Comparison of ENCODE assay signal across 23 cellular contexts in the genomic region with DNA sequence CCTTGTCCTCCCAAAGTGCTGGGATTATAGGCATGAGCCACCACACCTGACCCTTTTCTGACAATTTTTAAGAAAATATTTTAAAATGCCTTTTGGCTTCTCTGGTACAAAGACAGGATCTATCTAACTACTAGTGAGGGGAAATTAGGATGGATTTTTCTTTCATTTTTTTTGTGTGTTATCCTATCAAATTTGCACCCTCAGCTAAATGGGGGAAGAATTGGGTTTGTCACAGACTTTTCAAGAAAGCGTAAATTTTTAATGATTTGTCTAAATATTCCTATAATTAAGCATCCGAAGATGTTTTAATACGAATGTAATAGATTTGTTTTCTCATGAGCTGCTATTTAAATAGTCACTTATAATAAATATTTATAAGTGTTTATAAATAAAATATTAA.
"Had no signal": no experiment of that assay in that cellular context is flagged by ENCODE, and none has a peak within 500 bp of the region (broad histone marks: within the 10 kb centered on the region; RNA-seq: fewer than 3 reads in every experiment).

No MANE protein-coding gene starts in this region.

- H3K36me3 ChIP-seq: left ventricle myocardium inferior, right atrium auricular region, stomach, thyroid gland, transverse colon, upper lobe of left lung, vagina had no signal

- H2AFZ ChIP-seq: hepatocyte, parathyroid adenoma had no signal

- DNase-seq: islet precursor cell; left ventricle myocardium inferior; midbrain; naive thymus-derived CD8-positive, alpha-beta T cell; nucleus accumbens; stimulated activated CD4-positive, alpha-beta T cell treated with anti-CD3 and anti-CD28 coated beads, Interleukin-12 subunit alpha, Interleukin-12 subunit beta, amount 100 ng/mL, for 4 hours; stimulated activated CD4-positive, alpha-beta T cell treated with anti-CD3 and anti-CD28 coated beads, Interleukin-15, amount 100 ng/mL, for 24 hours; stimulated activated CD4-positive, alpha-beta T cell treated with anti-CD3 and anti-CD28 coated beads, Interleukin-2, amount 100 ng/mL, for 24 hours; stimulated activated CD4-positive, alpha-beta T cell treated with anti-CD3 and anti-CD28 coated beads, Interleukin-4, amount 100 ng/mL, for 1 hour; stimulated activated naive B cell treated with anti-CD40 and anti-IgM and Interleukin-4, amounts not matched to agents 10 μg/mL and 1 μg/mL and 100 μg/mL, for 72 hours; stimulated activated naive CD8-positive, alpha-beta T cell treated with anti-CD3 and anti-CD28 coated beads, Interleukin-15, Interleukin-2, amounts not matched to agents 100 U/mL and 50 U/mL, for 24 hours; stomach; testis; thyroid gland; transverse colon; upper lobe of left lung had no signal

- H3K27ac ChIP-seq: left ventricle myocardium inferior, parathyroid adenoma, right atrium auricular region, stomach, testis, thyroid gland, transverse colon had no signal

- H3K9ac ChIP-seq: parathyroid adenoma had no signal

- H3K27me3 ChIP-seq: hepatocyte, right atrium auricular region, stomach, testis, thyroid gland, transverse colon, upper lobe of left lung, vagina had no signal

- ATAC-seq: naive thymus-derived CD8-positive, alpha-beta T cell; sciatic nerve; stimulated activated naive B cell treated with anti-CD40 and anti-IgM and Interleukin-4, amounts not matched to agents 10 μg/mL and 1 μg/mL and 100 μg/mL, for 72 hours; stimulated activated naive CD8-positive, alpha-beta T cell treated with anti-CD3 and anti-CD28 coated beads, Interleukin-15, Interleukin-2, amounts not matched to agents 100 U/mL and 50 U/mL, for 24 hours had no signal

- H3K9me3 ChIP-seq: left ventricle myocardium inferior, right atrium auricular region, stomach, testis, thyroid gland, transverse colon, upper lobe of left lung, vagina had no signal

- H3K79me2 ChIP-seq: hepatocyte, parathyroid adenoma had no signal

- H3K4me1 ChIP-seq: left ventricle myocardium inferior, parathyroid adenoma, right atrium auricular region, testis, thyroid gland had no signal

- H3K4me3 ChIP-seq: hepatocyte, left ventricle myocardium inferior, lung, right atrium auricular region, skin epidermis, stomach, testis, thyroid gland, transverse colon, upper lobe of left lung, vagina had no signal
